In the genomic region with DNA sequence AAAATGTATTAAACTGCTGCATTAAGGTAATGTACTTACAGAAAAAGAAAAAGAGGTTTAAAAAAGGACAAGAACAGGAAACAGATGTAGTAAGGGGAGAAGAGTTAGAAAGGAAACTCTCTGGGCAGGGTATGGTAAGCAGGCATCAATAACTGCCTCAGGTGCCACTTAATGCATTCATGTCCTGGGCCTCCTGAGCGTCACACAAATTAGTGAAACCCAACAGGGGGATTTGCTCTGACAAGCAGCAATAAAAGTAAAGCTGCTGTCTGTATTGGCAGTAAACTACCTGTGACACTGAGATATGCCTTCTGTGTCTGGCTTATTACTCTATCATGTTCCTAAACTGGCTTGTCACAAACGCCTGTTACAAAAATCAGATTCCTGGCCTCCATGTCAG, we compare ENCODE assay signal across 21 cellular contexts. TPM values are rescaled to one million over a fixed set of nuclear protein-coding genes. Genes with fewer than 3 reads are reported as not detected.
DNase-seq lines count a peak whose midpoint lies in the region; ATAC-seq and TF ChIP-seq lines count a peak whose summit lies in the region.
"Had no signal": no experiment of that assay in that cellular context is flagged by ENCODE, and none has a peak within 500 bp of the region (broad histone marks: within the 10 kb centered on the region; RNA-seq: fewer than 3 reads in every experiment).

No MANE protein-coding gene starts in this region.

- H3K27ac Mint-ChIP-seq in chondrocyte (ENCODE audit: unreplicated experiment) (peak overlapping the region; percentile 61), neural crest cell (ENCODE audit: unreplicated experiment) (no peak overlapping the region)
- H3K27ac Mint-ChIP-seq: activated naive CD8-positive, alpha-beta T cell treated with anti-CD3 and anti-CD28 coated beads for 36 hours; activated T-helper 17 cell treated with anti-CD3 and anti-CD28 coated beads, Interleukin-2, amount 50 U/mL, for 72 hours had no signal

- H3K4me1 Mint-ChIP-seq in chondrocyte (ENCODE audit: low read depth) (peaks cover 48% of the 10 kb centered on the region), neural crest cell (peaks cover 21% of the 10 kb centered on the region)

- no peak for ATAC-seq in heart left ventricle
- no peak for ATAC-seq in left ventricle myocardium superior
- ATAC-seq in stimulated activated naive CD8-positive, alpha-beta T cell treated with anti-CD3 and anti-CD28 coated beads, Interleukin-15, Interleukin-2, amounts not matched to agents 100 U/mL and 50 U/mL, for 24 hours: no peak
- ATAC-seq: activated CD4-positive, alpha-beta T cell treated with anti-CD3 and anti-CD28 coated beads for 36 hours; activated T-helper 17 cell treated with anti-CD3 and anti-CD28 coated beads, Interleukin-2, amount 50 U/mL, for 72 hours; body of pancreas had no signal

- WGBS in heart left ventricle, 4 donors: 58 to 67% (median 65%) methylated on average over 2 of the region's 2 CpGs

- H3K4me3 ChIP-seq in heart left ventricle: no peak overlapping the region
- no peak overlapping the region for H3K4me3 ChIP-seq in Jurkat, Clone E6-1 (ENCODE audit: low read length)
- H3K4me3 ChIP-seq: body of pancreas had no signal

- H3K27me3 Mint-ChIP-seq in chondrocyte (ENCODE audit: low read depth) (no peaks in the 10 kb centered on the region), neural crest cell (ENCODE audit: low read depth) (no peaks in the 10 kb centered on the region)
- H3K27me3 Mint-ChIP-seq: activated CD4-positive, alpha-beta T cell treated with anti-CD3 and anti-CD28 coated beads for 36 hours; activated naive CD8-positive, alpha-beta T cell treated with anti-CD3 and anti-CD28 coated beads for 36 hours; activated T-helper 17 cell treated with anti-CD3 and anti-CD28 coated beads, Interleukin-2, amount 50 U/mL, for 72 hours had no signal

- no peak for TF ChIP-seq POLR2A in heart left ventricle (IDR thresholded peaks at IDR 0.05)

- H3K9me3 Mint-ChIP-seq in chondrocyte (ENCODE audit: low read depth) (no peaks in the 10 kb centered on the region), neural crest cell (no peaks in the 10 kb centered on the region)
- H3K9me3 Mint-ChIP-seq: activated naive CD8-positive, alpha-beta T cell treated with anti-CD3 and anti-CD28 coated beads for 36 hours; activated T-helper 17 cell treated with anti-CD3 and anti-CD28 coated beads, Interleukin-2, amount 50 U/mL, for 72 hours; naive B cell had no signal

- H3K27ac ChIP-seq in heart left ventricle: peak overlapping the region in 11 of 12 donors; percentile 81 to 93 (median 88)
- H3K27ac ChIP-seq: body of pancreas had no signal

- H3K36me3 Mint-ChIP-seq in chondrocyte (ENCODE audit: low read depth) (no peaks in the 10 kb centered on the region), neural crest cell (ENCODE audit: low read depth) (no peaks in the 10 kb centered on the region)
- H3K36me3 Mint-ChIP-seq: activated naive CD8-positive, alpha-beta T cell treated with anti-CD3 and anti-CD28 coated beads for 36 hours; naive B cell had no signal

- no peaks in the 10 kb centered on the region for H3K9me3 ChIP-seq in heart left ventricle
- H3K9me3 ChIP-seq: body of pancreas had no signal

- H3K4me3 Mint-ChIP-seq in chondrocyte (ENCODE audit: unreplicated experiment) (no peak overlapping the region), neural crest cell (peak overlapping the region; percentile 57)
- H3K4me3 Mint-ChIP-seq: activated CD4-positive, alpha-beta T cell treated with anti-CD3 and anti-CD28 coated beads for 36 hours; activated naive CD8-positive, alpha-beta T cell treated with anti-CD3 and anti-CD28 coated beads for 36 hours; activated T-helper 17 cell treated with anti-CD3 and anti-CD28 coated beads, Interleukin-2, amount 50 U/mL, for 72 hours had no signal

- peaks cover 0 to 50% (median 27%) of the 10 kb centered on the region in 12 donors for H3K4me1 ChIP-seq in heart left ventricle

- H3K36me3 ChIP-seq in heart left ventricle: no peaks in the 10 kb centered on the region

- intact Hi-C loops in heart left ventricle (cut with DNase I) (loop anchor here in 7 of 10 donors (2.0 to 5.0 kb wide), 5 partner anchors 79 to 576 kb away; partner anchors contain the start of genes TRAM2 (in 2 of the 7) and GSTA4 (in 1 of the 7)), left ventricle myocardium superior (cut with micrococcal nuclease) (loop anchor here (5.0 kb wide), 2 partner anchors 84 to 179 kb away; no protein-coding TSS in a partner anchor)

- no peaks in the 10 kb centered on the region for H3K27me3 ChIP-seq in heart left ventricle
- H3K27me3 ChIP-seq: body of pancreas had no signal

- DNase-seq in heart left ventricle: no peak
- DNase-seq in left ventricle myocardium superior: no peak
- peak; percentile 52 for DNase-seq in Jurkat, Clone E6-1 (ENCODE audit: low read depth, low spot score)
- no peak for DNase-seq in chondrocyte (ENCODE audit: low spot score)
- no peak for DNase-seq in neural crest cell (ENCODE audit: low read depth, low spot score)
- DNase-seq in NCI-H510A (lab: John Stamatoyannopoulos, UW): no peak
- DNase-seq in NCI-H345 (lab: John Stamatoyannopoulos, UW): no peak
- no peak for DNase-seq in stimulated activated naive CD8-positive, alpha-beta T cell treated with anti-CD3 and anti-CD28 coated beads, Interleukin-15, Interleukin-2, amounts not matched to agents 100 U/mL and 50 U/mL, for 24 hours
- DNase-seq: activated CD4-positive, alpha-beta T cell treated with anti-CD3 and anti-CD28 coated beads for 36 hours; activated naive CD8-positive, alpha-beta T cell treated with anti-CD3 and anti-CD28 coated beads for 36 hours; body of pancreas; DND-41; head of caudate nucleus; Karpas-422; mammary epithelial cell; naive B cell; NCI-H1092; NCI-H2081 treated with DMSO at 0.1 percent for 48 hours; NCI-H524; stimulated activated CD4-positive, alpha-beta T cell treated with anti-CD3 and anti-CD28 coated beads, Interleukin-1b, Interleukin-23, amount 100 ng/mL, for 48 hours had no signal

- TF ChIP-seq CTCF in heart left ventricle (IDR thresholded peaks at IDR 0.05) (no peak), chondrocyte (IDR thresholded peaks at IDR 0.05) (no peak), neural crest cell (conservative IDR thresholded peaks at IDR 0.05) (no peak)

RNA-seq across cellular contexts. Expression of gene EFHC1, which starts 1.5 kb away (rescaled TPM):
- total RNA-seq in heart left ventricle: 10 to 100 TPM in 1 of 9 donors, 1 to 10 TPM in 8; 2.8 to 14.4 (median 5.2) TPM
- 1 to 10 TPM; 2.6 to 4.3 TPM for polyA plus RNA-seq in heart left ventricle
- 6.2 TPM for total RNA-seq in left ventricle myocardium superior
- 16.0 TPM for polyA plus RNA-seq in Jurkat, Clone E6-1 (2012; ENCODE audit: insufficient read depth, insufficient read length)
- 9.6 to 18.7 TPM (median 11.3 TPM) in 3 replicates for total RNA-seq in chondrocyte
- 43.7 and 46.0 TPM in 2 replicates for total RNA-seq in neural crest cell

RNA-seq across cellular contexts. Expression of gene PAQR8, which starts 56.7 kb away (rescaled TPM):
- 1 to 10 TPM; 1.8 to 7.5 (median 3.6) TPM for total RNA-seq in heart left ventricle
- 1 to 10 TPM; 1.3 to 3.7 TPM for polyA plus RNA-seq in heart left ventricle
- total RNA-seq in left ventricle myocardium superior: 1.8 TPM
- 8.7 TPM for polyA plus RNA-seq in Jurkat, Clone E6-1 (2012; ENCODE audit: insufficient read depth, insufficient read length)
- 3.6 to 4.4 TPM (median 3.6 TPM) in 3 replicates for total RNA-seq in chondrocyte
- total RNA-seq in neural crest cell: 10.5 and 10.7 TPM in 2 replicates
